Comparison of ENCODE assay signal across 1 cellular context in the genomic region with DNA sequence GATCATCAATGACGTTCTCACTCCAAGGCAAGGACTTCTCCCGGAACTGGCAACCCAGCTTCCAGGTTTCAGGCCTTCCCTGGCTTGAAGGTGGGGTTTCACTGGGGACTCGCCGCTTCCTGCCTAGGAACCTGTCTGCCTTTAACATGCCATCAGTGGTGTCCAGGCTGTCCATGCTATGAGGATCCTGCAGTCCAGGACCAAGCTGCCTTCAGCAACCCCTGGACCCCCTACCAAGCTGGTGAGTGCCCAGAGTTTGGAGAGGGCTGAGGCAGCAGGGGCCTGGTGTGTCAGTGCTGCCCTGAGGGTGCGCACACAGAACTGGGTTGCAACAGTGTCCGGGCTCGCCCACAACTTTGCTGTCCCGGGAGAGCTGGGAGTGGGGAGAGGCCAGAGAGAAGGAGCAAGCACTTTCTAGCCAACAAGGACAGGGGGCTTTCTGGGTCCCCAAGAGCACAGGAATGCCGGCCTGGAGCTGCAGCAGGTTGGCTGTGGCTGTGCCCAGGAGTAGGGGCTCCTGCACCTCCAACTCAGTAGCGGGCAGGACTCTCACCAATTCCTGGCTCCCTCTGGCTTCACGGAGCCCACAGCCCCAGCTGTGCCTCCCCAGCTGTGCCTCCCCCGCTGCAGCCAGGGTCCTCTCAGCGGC.
TF ChIP-seq lines count a peak whose summit lies in the region.

No MANE protein-coding gene starts in this region.

TF ChIP-seq in H1, 55 proteins besides CTCF, POLR2A, EP300 and RAD21 (continued from another document):
- TF ChIP-seq, protein P1, sequence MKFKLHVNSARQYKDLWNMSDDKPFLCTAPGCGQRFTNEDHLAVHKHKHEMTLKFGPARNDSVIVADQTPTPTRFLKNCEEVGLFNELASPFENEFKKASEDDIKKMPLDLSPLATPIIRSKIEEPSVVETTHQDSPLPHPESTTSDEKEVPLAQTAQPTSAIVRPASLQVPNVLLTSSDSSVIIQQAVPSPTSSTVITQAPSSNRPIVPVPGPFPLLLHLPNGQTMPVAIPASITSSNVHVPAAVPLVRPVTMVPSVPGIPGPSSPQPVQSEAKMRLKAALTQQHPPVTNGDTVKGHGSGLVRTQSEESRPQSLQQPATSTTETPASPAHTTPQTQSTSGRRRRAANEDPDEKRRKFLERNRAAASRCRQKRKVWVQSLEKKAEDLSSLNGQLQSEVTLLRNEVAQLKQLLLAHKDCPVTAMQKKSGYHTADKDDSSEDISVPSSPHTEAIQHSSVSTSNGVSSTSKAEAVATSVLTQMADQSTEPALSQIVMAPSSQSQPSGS (IDR thresholded peaks at IDR 0.05; ENCODE audit: low read length): no peak
TF ChIP-seq in H1: peak in this region for 0.
